Comparison of ENCODE assay signal across 21 cellular contexts in the genomic region with DNA sequence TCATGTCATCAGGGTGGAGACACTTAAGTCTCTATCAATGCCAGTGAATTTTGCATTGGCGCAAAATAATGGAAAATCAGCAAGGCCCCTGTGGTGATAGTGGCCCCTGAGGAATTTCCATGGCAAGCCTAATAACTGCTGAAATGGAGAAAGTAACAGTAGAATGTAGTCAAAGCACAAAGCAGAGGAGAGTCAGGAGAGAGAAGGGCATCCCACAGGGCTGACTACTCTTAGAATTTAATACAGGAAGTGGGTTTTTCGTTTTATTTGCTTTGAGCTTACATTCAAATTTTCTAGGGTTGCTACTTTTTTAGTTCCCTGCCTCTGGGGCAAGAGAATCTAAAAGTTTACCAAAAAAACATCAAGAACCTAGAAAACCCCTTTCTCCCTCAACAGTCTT. TPM values are rescaled to one million over a fixed set of nuclear protein-coding genes. Genes with fewer than 3 reads are reported as not detected.
A peak's percentile ranks its signal among the peaks of the same experiment; 100 is the strongest.
DNase-seq lines count a peak whose midpoint lies in the region; ATAC-seq and TF ChIP-seq lines count a peak whose summit lies in the region.
"Had no signal": no experiment of that assay in that cellular context is flagged by ENCODE, and none has a peak within 500 bp of the region (broad histone marks: within the 10 kb centered on the region; RNA-seq: fewer than 3 reads in every experiment).

No MANE protein-coding gene starts in this region.

- H3K27me3 ChIP-seq in colonic mucosa, result no peaks in the 10 kb centered on the region
- H3K27me3 ChIP-seq: neural progenitor cell had no signal

- H3K9ac ChIP-seq in colonic mucosa (ENCODE audit: low read depth in 2 of 2, low read length in 2 of 2), result no peak overlapping the region
- H3K9ac ChIP-seq: neural progenitor cell had no signal

- no peaks in the 10 kb centered on the region for H3K9me3 ChIP-seq in colonic mucosa
- H3K9me3 ChIP-seq: A549, lower lobe of right lung had no signal

- TF ChIP-seq CTCF in nephron progenitor cell (IDR thresholded peaks at IDR 0.05), result no peak
- no peak for TF ChIP-seq CTCF in CD14-positive monocyte (IDR thresholded peaks at IDR 0.05)
- TF ChIP-seq CTCF in colonic mucosa (IDR thresholded peaks at IDR 0.05), result no peak

- no peak overlapping the region for H3K27ac ChIP-seq in colonic mucosa
- H3K27ac ChIP-seq: A549, lower lobe of right lung, neural progenitor cell had no signal

- H3K4me3 Mint-ChIP-seq in activated CD4-positive, alpha-beta T cell treated with anti-CD3 and anti-CD28 coated beads, Interleukin-2, amount 10 ng/mL, durations not matched to agents 24 days and 14 days, result peak overlapping the region; percentile 51
- peak overlapping the region in 3 of 4 donors; percentile 28 to 77 (median 72) for H3K4me3 Mint-ChIP-seq in IgD-negative memory B cell
- H3K4me3 Mint-ChIP-seq in activated T-helper 17 cell treated with anti-CD3 and anti-CD28 coated beads, Interleukin-2, amount 50 U/mL, for 72 hours, result peak overlapping the region; percentile 11
- no peak overlapping the region for H3K4me3 Mint-ChIP-seq in nephron progenitor cell
- H3K4me3 Mint-ChIP-seq in CD14-positive monocyte, result no peak overlapping the region
- H3K4me3 Mint-ChIP-seq: dendritic cell treated with granulocyte-macrophage colony-stimulating factor and Interleukin-4, amounts not matched to agents 40 ng/mL and 50 ng/mL, for 4 days; immature natural killer cell; neural progenitor cell had no signal

- peaks cover 22% of the 10 kb centered on the region for H3K4me1 Mint-ChIP-seq in activated CD4-positive, alpha-beta T cell treated with anti-CD3 and anti-CD28 coated beads, Interleukin-2, amount 10 ng/mL, durations not matched to agents 24 days and 14 days
- H3K4me1 Mint-ChIP-seq in IgD-negative memory B cell (peaks cover 18 to 21% (median 20%) of the 10 kb centered on the region in 3 donors), nephron progenitor cell (no peaks in the 10 kb centered on the region), CD14-positive monocyte (peaks cover 3% of the 10 kb centered on the region)
- peaks cover 22% of the 10 kb centered on the region for H3K4me1 Mint-ChIP-seq in activated T-helper 17 cell treated with anti-CD3 and anti-CD28 coated beads, Interleukin-2, amount 50 U/mL, for 72 hours

- H3K27me3 Mint-ChIP-seq in activated CD4-positive, alpha-beta T cell treated with anti-CD3 and anti-CD28 coated beads, Interleukin-2, amount 10 ng/mL, durations not matched to agents 24 days and 14 days, result no peaks in the 10 kb centered on the region
- H3K27me3 Mint-ChIP-seq in IgD-negative memory B cell (no peaks in the 10 kb centered on the region), nephron progenitor cell (ENCODE audit: low read depth, poor library complexity) (no peaks in the 10 kb centered on the region), CD14-positive monocyte (ENCODE audit: low read depth in 3 of 3) (no peaks in the 10 kb centered on the region)
- H3K27me3 Mint-ChIP-seq in activated T-helper 17 cell treated with anti-CD3 and anti-CD28 coated beads, Interleukin-2, amount 50 U/mL, for 72 hours, result no peaks in the 10 kb centered on the region
- H3K27me3 Mint-ChIP-seq: dendritic cell treated with granulocyte-macrophage colony-stimulating factor and Interleukin-4, amounts not matched to agents 40 ng/mL and 50 ng/mL, for 4 days had no signal

- intact Hi-C loops in activated CD4-positive, alpha-beta T cell treated with anti-CD3 and anti-CD28 coated beads, Interleukin-2, amount 10 ng/mL, durations not matched to agents 24 days and 14 days (cut with micrococcal nuclease), result loop anchor here (5.0 kb wide), 1 partner anchor 38 kb away; a partner anchor contains a TSS
- intact Hi-C loops in CD14-positive monocyte (cut with micrococcal nuclease), result no loop called here
- intact Hi-C loops in colonic mucosa (cut with DNase I), result no loop called here

- H3K4me1 ChIP-seq in colonic mucosa, result no peaks in the 10 kb centered on the region
- H3K4me1 ChIP-seq: A549, lower lobe of right lung, neural progenitor cell had no signal

- H3K36me3 ChIP-seq in colonic mucosa, result peaks cover 4% of the 10 kb centered on the region

- DNase-seq in activated CD4-positive, alpha-beta T cell treated with anti-CD3 and anti-CD28 coated beads, Interleukin-2, amount 10 ng/mL, durations not matched to agents 24 days and 14 days, result no peak
- DNase-seq in activated CD4-positive, alpha-beta T cell treated with anti-CD3 and anti-CD28 coated beads for 1 hour, result no peak
- DNase-seq in nephron progenitor cell (no peak), CD14-positive monocyte (ENCODE audit: low spot score) (no peak), colonic mucosa (no peak), dermis blood vessel endothelial cell (no peak)
- DNase-seq: activated CD4-positive, alpha-beta T cell treated with anti-CD3 and anti-CD28 coated beads for 4 hours; glutamatergic neuron; immature natural killer cell; lower lobe of right lung; NCI-H1694 treated with DMSO at 0.1 percent for 48 hours; NK-92 treated with Interleukin-12 subunit alpha and Interleukin-12 subunit beta, amount 100 ng/mL, for 24 hours; stimulated activated naive CD4-positive, alpha-beta T cell treated with Interleukin-2 at 50 U/mL for 16 hours had no signal

- H3K27ac Mint-ChIP-seq in activated CD4-positive, alpha-beta T cell treated with anti-CD3 and anti-CD28 coated beads, Interleukin-2, amount 10 ng/mL, durations not matched to agents 24 days and 14 days, result peak overlapping the region; percentile 82
- H3K27ac Mint-ChIP-seq in IgD-negative memory B cell (peak overlapping the region; percentile 52 to 76 (median 54)), nephron progenitor cell (peak overlapping the region; percentile 94), CD14-positive monocyte (peak overlapping the region in 1 of 7 donors; percentile 4)
- H3K27ac Mint-ChIP-seq in activated T-helper 17 cell treated with anti-CD3 and anti-CD28 coated beads, Interleukin-2, amount 50 U/mL, for 72 hours, result peak overlapping the region; percentile 78
- H3K27ac Mint-ChIP-seq: dendritic cell treated with granulocyte-macrophage colony-stimulating factor and Interleukin-4, amounts not matched to agents 40 ng/mL and 50 ng/mL, for 4 days; neural progenitor cell had no signal

- ATAC-seq in activated T-helper 17 cell treated with anti-CD3 and anti-CD28 coated beads, Interleukin-2, amount 50 U/mL, for 72 hours (replicated peaks), result no peak
- ATAC-seq: A549, esophagus mucosa, GM12878, lower lobe of right lung, Right ventricle myocardium inferior had no signal

- H3K9me3 Mint-ChIP-seq in activated CD4-positive, alpha-beta T cell treated with anti-CD3 and anti-CD28 coated beads, Interleukin-2, amount 10 ng/mL, durations not matched to agents 24 days and 14 days, result no peaks in the 10 kb centered on the region
- H3K9me3 Mint-ChIP-seq in IgD-negative memory B cell (no peaks in the 10 kb centered on the region), nephron progenitor cell (no peaks in the 10 kb centered on the region), CD14-positive monocyte (no peaks in the 10 kb centered on the region)
- no peaks in the 10 kb centered on the region for H3K9me3 Mint-ChIP-seq in activated T-helper 17 cell treated with anti-CD3 and anti-CD28 coated beads, Interleukin-2, amount 50 U/mL, for 72 hours
- H3K9me3 Mint-ChIP-seq: dendritic cell treated with granulocyte-macrophage colony-stimulating factor and Interleukin-4, amounts not matched to agents 40 ng/mL and 50 ng/mL, for 4 days; immature natural killer cell; neural progenitor cell had no signal

- no peak overlapping the region for H3K4me3 ChIP-seq in colonic mucosa
- H3K4me3 ChIP-seq: A549, GM12878, lower lobe of right lung, neural progenitor cell had no signal

- peaks cover 65% of the 10 kb centered on the region for H3K36me3 Mint-ChIP-seq in activated CD4-positive, alpha-beta T cell treated with anti-CD3 and anti-CD28 coated beads, Interleukin-2, amount 10 ng/mL, durations not matched to agents 24 days and 14 days (ENCODE audit: low read depth)
- H3K36me3 Mint-ChIP-seq in IgD-negative memory B cell, result peaks cover 20% of the 10 kb centered on the region
- peaks cover 91% of the 10 kb centered on the region for H3K36me3 Mint-ChIP-seq in activated T-helper 17 cell treated with anti-CD3 and anti-CD28 coated beads, Interleukin-2, amount 50 U/mL, for 72 hours (ENCODE audit: low read depth)
- peaks cover 81% of the 10 kb centered on the region for H3K36me3 Mint-ChIP-seq in nephron progenitor cell (ENCODE audit: low read depth)
- peaks cover 51 to 60% of the 10 kb centered on the region in 2 donors for H3K36me3 Mint-ChIP-seq in CD14-positive monocyte

RNA-seq across cellular contexts. Expression of a gene that starts 39.0 kb away (rescaled TPM):
- total RNA-seq in activated CD4-positive, alpha-beta T cell treated with anti-CD3 and anti-CD28 coated beads, Interleukin-2, amount 10 ng/mL, durations not matched to agents 24 days and 14 days, result 104 and 113 TPM in 2 replicates
- polyA plus RNA-seq in IgD-negative memory B cell (43.8 TPM), CD14-positive monocyte (10 to 100 TPM; 36.4 to 45.2 TPM)
- 10 to 100 TPM; 40.4 to 94.2 TPM for total RNA-seq in activated T-helper 17 cell treated with anti-CD3 and anti-CD28 coated beads, Interleukin-2, amount 50 U/mL, for 72 hours
- total RNA-seq in colonic mucosa (10 to 100 TPM; 56.1 to 73.8 TPM), dermis blood vessel endothelial cell (134 and 208 TPM in 2 replicates)

RNA-seq across cellular contexts. Expression of a gene that starts 39.4 kb away (rescaled TPM):
- total RNA-seq in activated CD4-positive, alpha-beta T cell treated with anti-CD3 and anti-CD28 coated beads, Interleukin-2, amount 10 ng/mL, durations not matched to agents 24 days and 14 days, result 8.0 and 8.7 TPM in 2 replicates
- polyA plus RNA-seq in IgD-negative memory B cell (16.9 TPM), CD14-positive monocyte (1 to 10 TPM; 4.8 to 7.5 TPM)
- 10 to 100 TPM; 10.0 to 10.2 TPM for total RNA-seq in activated T-helper 17 cell treated with anti-CD3 and anti-CD28 coated beads, Interleukin-2, amount 50 U/mL, for 72 hours
- total RNA-seq in colonic mucosa (10 to 100 TPM; 17.8 to 31.4 TPM), dermis blood vessel endothelial cell (14.6 and 16.3 TPM in 2 replicates)

Comparison
In these comparisons a context has a peak if more than half of its experiments do, and no peak if none do; other contexts are left out.
1. H3K4me3 Mint-ChIP-seq: peak in activated CD4-positive, alpha-beta T cell treated with anti-CD3 and anti-CD28 coated beads, Interleukin-2, amount 10 ng/mL, durations not matched to agents 24 days and 14 days (single experiment), IgD-negative memory B cell (3 of 4) and activated T-helper 17 cell treated with anti-CD3 and anti-CD28 coated beads, Interleukin-2, amount 50 U/mL, for 72 hours (single experiment); none in nephron progenitor cell (single experiment) and CD14-positive monocyte (0 of 2).